8 cellular contexts compared by ENCODE assay signal in genomic region chr19:34359954-34360315, GRCh38. TPM values are rescaled to one million over a fixed set of nuclear protein-coding genes. Genes with fewer than 3 reads are reported as not detected.
DNase-seq lines count a peak whose midpoint lies in the region; ATAC-seq and TF ChIP-seq lines count a peak whose summit lies in the region.

No MANE protein-coding gene starts in this region.

- H3K36me3 ChIP-seq in H7 (replicated peaks; ENCODE audit: control insufficient read depth, insufficient read depth, low read length) (no peaks in the 10 kb centered on the region; the same call in 1 of the 2 replicates), gastroesophageal sphincter (peaks cover 0 to 10% of the 10 kb centered on the region in 2 donors), smooth muscle cell (ENCODE audit: low read depth) (no peaks in the 10 kb centered on the region)

- DNase-seq in H7, result peak; percentile 24
- no peak for DNase-seq in smooth muscle cell (lab: John Stamatoyannopoulos, UW; ENCODE audit: unreplicated experiment)
- no peak for DNase-seq in kidney tubule cell (ENCODE audit: low spot score)
- DNase-seq in OCI-M1 (lab: John Stamatoyannopoulos, UW), result no peak
- no peak for DNase-seq in HCEC 1CT

- H2AFZ ChIP-seq in smooth muscle cell (ENCODE audit: low read depth), result no peak overlapping the region

- no peak for TF ChIP-seq EP300 in gastroesophageal sphincter (IDR thresholded peaks at IDR 0.05)

- ATAC-seq in gastroesophageal sphincter (no peak), HG03442 (IDR thresholded peaks at IDR 0.05; ENCODE audit: unreplicated experiment) (no peak)

- no peak overlapping the region for H3K9ac ChIP-seq in smooth muscle cell (ENCODE audit: low read depth)

- TF ChIP-seq CTCF in WI38 (IDR thresholded peaks at IDR 0.05; ENCODE audit: low read depth, low read length) (no peak), gastroesophageal sphincter (IDR thresholded peaks at IDR 0.05) (no peak), smooth muscle cell (IDR thresholded peaks at IDR 0.05; ENCODE audit: borderline replicate concordance, insufficient read depth, poor library complexity, severe bottlenecking) (no peak)

- H3K27me3 ChIP-seq in H7 (ENCODE audit: control insufficient read depth, insufficient read depth, low read length) (no peaks in the 10 kb centered on the region), gastroesophageal sphincter (no peaks in the 10 kb centered on the region), smooth muscle cell (ENCODE audit: low read depth) (no peaks in the 10 kb centered on the region)

- H3K27ac ChIP-seq in gastroesophageal sphincter, result peak overlapping the region; percentile 9 to 88 (median 85)
- peak overlapping the region; percentile 41 for H3K27ac ChIP-seq in smooth muscle cell (ENCODE audit: low read depth)

- H4K20me1 ChIP-seq in smooth muscle cell (ENCODE audit: low read depth), result no peaks in the 10 kb centered on the region

- no peaks in the 10 kb centered on the region for H3K79me2 ChIP-seq in smooth muscle cell (ENCODE audit: low read depth)

- WGBS in gastroesophageal sphincter (ENCODE audit: low coverage in 1 of 2), 2 donors, result 66 to 100% methylated on average over 1 to 4 of the region's 7 CpGs
- WGBS in smooth muscle cell (ENCODE audit: low lambda C conversion rate), result 87% methylated on average over 7 of the region's 7 CpGs

- no peak for TF ChIP-seq POLR2A in gastroesophageal sphincter (IDR thresholded peaks at IDR 0.05)

- no peaks in the 10 kb centered on the region for H3K9me3 ChIP-seq in gastroesophageal sphincter
- H3K9me3 ChIP-seq in smooth muscle cell (replicated peaks; ENCODE audit: low read depth), result no peaks in the 10 kb centered on the region

- H3K4me2 ChIP-seq in smooth muscle cell, result peak overlapping the region; percentile 81

- H3K4me3 ChIP-seq in H7 (ENCODE audit: insufficient read depth, low read depth, low read length) (peak overlapping the region; percentile 56), WI38 (ENCODE audit: low read depth, low read length) (peak overlapping the region; percentile 50), gastroesophageal sphincter (peak overlapping the region in 1 of 2 donors; percentile 56), smooth muscle cell (peak overlapping the region; percentile 43)

- peaks cover 3% of the 10 kb centered on the region for H3F3A ChIP-seq in smooth muscle cell (ENCODE audit: low read depth)

- H3K4me1 ChIP-seq in gastroesophageal sphincter (peaks cover 0 to 32% (median 0%) of the 10 kb centered on the region in 3 donors), smooth muscle cell (ENCODE audit: low read depth) (peaks cover 8% of the 10 kb centered on the region)

RNA-seq across cellular contexts. Expression of gene GPI, which starts 5.1 kb away (rescaled TPM):
- total RNA-seq in H7 (2014; rRNA removed; shearing (Covaris generic)), result 192 and 212 TPM in 2 replicates
- 100 to 1,000 TPM in 3 of 4 donors, 10 to 100 TPM in 1; 86.6 to 324 (median 222) TPM for total RNA-seq in gastroesophageal sphincter
- 113 and 132 TPM in 2 replicates for total RNA-seq in smooth muscle cell
- 223 and 233 TPM in 2 replicates for polyA plus RNA-seq in smooth muscle cell

RNA-seq across cellular contexts. Expression of gene PDCD2L, which starts 44.3 kb away (rescaled TPM):
- 50.8 and 64.0 TPM in 2 replicates for total RNA-seq in H7 (2014; rRNA removed; shearing (Covaris generic))
- total RNA-seq in gastroesophageal sphincter (10 to 100 TPM in 3 of 4 donors, 1 to 10 TPM in 1; 8.2 to 19.8 (median 14.6) TPM), smooth muscle cell (6.0 and 14.5 TPM in 2 replicates)
- polyA plus RNA-seq in smooth muscle cell, result 4.3 and 4.4 TPM in 2 replicates
